Comparison of ENCODE assay signal across 22 cellular contexts in the genomic region with DNA sequence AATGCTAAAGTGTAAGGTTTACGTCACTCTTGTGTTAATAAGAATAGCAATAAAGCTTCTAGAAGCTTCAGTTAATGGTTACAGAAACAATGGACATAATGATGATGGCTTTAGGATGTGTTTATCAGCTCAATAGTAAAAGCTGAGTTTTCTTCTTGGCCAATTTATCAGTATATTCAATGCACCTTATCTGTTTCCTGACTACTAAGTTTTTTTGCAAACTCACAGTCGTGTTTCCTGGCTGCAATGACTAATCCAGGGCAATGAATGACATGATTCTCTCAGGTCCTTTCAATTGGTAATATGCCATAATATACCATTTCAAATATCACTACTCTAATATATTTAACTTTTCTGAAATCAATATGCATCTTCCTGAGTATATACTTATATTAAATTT. TPM values are rescaled to one million over a fixed set of nuclear protein-coding genes. Genes with fewer than 3 reads are reported as not detected.
DNase-seq lines count a peak whose midpoint lies in the region; ATAC-seq, FAIRE-seq and TF ChIP-seq lines count a peak whose summit lies in the region.
"Had no signal": no experiment of that assay in that cellular context is flagged by ENCODE, and none has a peak within 500 bp of the region (broad histone marks: within the 10 kb centered on the region; RNA-seq: fewer than 3 reads in every experiment).

No MANE protein-coding gene starts in this region.

- H3K4me1 ChIP-seq in K562 (replicated peaks in 1 of 2; ENCODE audit: control insufficient read depth in 2 of 2, insufficient read depth in 2 of 2, low read length in 2 of 2): peaks cover 0 to 22% of the 10 kb centered on the region in 2 experiments; a peak in 2 of 5 replicates
- no peaks in the 10 kb centered on the region for H3K4me1 ChIP-seq in hepatocyte (ENCODE audit: insufficient read depth)
- H3K4me1 ChIP-seq in H9 (ENCODE audit: insufficient read depth, low read length): peaks cover 4% of the 10 kb centered on the region; the same call in 1 of the 2 replicates

- H2BK120ac ChIP-seq in H9 (ENCODE audit: low read depth, low read length, poor library complexity, severe bottlenecking): no peak overlapping the region

- no TSS peak for BruUV-seq in K562 (replicated peaks; lab: Mats Ljungman, UMichigan)

- in situ Hi-C loops in K562 (cut with MboI): no loop called here

- H4K8ac ChIP-seq in H9 (replicated peaks; ENCODE audit: insufficient read length, low read depth, low read length): no peak overlapping the region

- no peak overlapping the region for H4K91ac ChIP-seq in H9 (ENCODE audit: insufficient read length, low read depth, low read length)

- peaks cover 11 to 12% of the 10 kb centered on the region in 2 experiments for H3K4me1 Mint-ChIP-seq in H9

- H3K27me3 ChIP-seq in K562 (ENCODE audit: control insufficient read depth in 2 of 2, insufficient read depth in 2 of 2, low read length in 2 of 2): no peaks in the 10 kb centered on the region
- no peaks in the 10 kb centered on the region for H3K27me3 ChIP-seq in hepatocyte
- no peaks in the 10 kb centered on the region for H3K27me3 ChIP-seq in H9 (ENCODE audit: insufficient read depth, low read length)

- H4K5ac ChIP-seq in H9 (ENCODE audit: insufficient read length, low read depth, low read length): no peak overlapping the region

- H2BK5ac ChIP-seq in H9 (ENCODE audit: insufficient read length, low read length): no peak overlapping the region

- H3K18ac ChIP-seq in H9 (ENCODE audit: insufficient read length, low read depth, low read length): no peak overlapping the region

- no peak for TF ChIP-seq POLR2A in K562 (conservative IDR thresholded peaks at IDR 0.05)

- H3T11ph ChIP-seq in H9 (ENCODE audit: low read length): no peak overlapping the region

- no peaks in the 10 kb centered on the region for H3K23me2 ChIP-seq in H9 (ENCODE audit: insufficient read length, low read depth, low read length, poor library complexity, severe bottlenecking)

- H2AFZ ChIP-seq in K562 (ENCODE audit: low read depth, low read length): no peak overlapping the region
- no peak overlapping the region for H2AFZ ChIP-seq in hepatocyte
- no peak overlapping the region for H2AFZ ChIP-seq in H9 (ENCODE audit: low read length)

- no peaks in the 10 kb centered on the region; a peak in 2 of 5 replicates for H3K9me3 Mint-ChIP-seq in H9

- TF ChIP-seq RAD21 in K562 (CRISPR knock-in tag; conservative IDR thresholded peaks at IDR 0.05 in 1 of 2, IDR thresholded peaks at IDR 0.05 in 1 of 2): no peak

- no peak overlapping the region for H3K4ac ChIP-seq in H9 (ENCODE audit: low read depth, low read length)

- no peaks in the 10 kb centered on the region for H3K36me3 Mint-ChIP-seq in H9 (ENCODE audit: insufficient read depth in 1 of 3, low read depth in 3 of 3)

- POLR2A ChIA-PET in K562 (lab: Yijun Ruan, JAX): no interaction called here

- H3K56ac ChIP-seq in H9 (ENCODE audit: insufficient read length, low read depth, low read length): no peak overlapping the region

- H2AK5ac ChIP-seq in H9 (ENCODE audit: insufficient read length, low read length): no peak overlapping the region

- peak; percentile 85 for FAIRE-seq in K562 (lab: Jason Lieb, UNC)
- FAIRE-seq: GM12892, GM19239 had no signal

- H3K79me1 ChIP-seq in H9 (ENCODE audit: insufficient read depth, low read depth, low read length, poor library complexity, severe bottlenecking): no peaks in the 10 kb centered on the region

- H4K20me1 ChIP-seq in K562 (replicated peaks; ENCODE audit: control insufficient read depth, insufficient read depth, low read length) (no peaks in the 10 kb centered on the region), hepatocyte (ENCODE audit: insufficient read depth, poor library complexity, severe bottlenecking) (no peaks in the 10 kb centered on the region), H9 (ENCODE audit: control insufficient read depth, insufficient read depth, insufficient read length) (no peaks in the 10 kb centered on the region)

- peak; percentile 76; the same call in 1 of the 2 replicates for TF ChIP-seq EP300 in K562 (IDR thresholded peaks at IDR 0.05; ENCODE audit: low read length)

- TF ChIP-seq CTCF in K562 (IDR thresholded peaks at IDR 0.05 in 2 of 3, conservative IDR thresholded peaks at IDR 0.05 in 1 of 3; ENCODE audit: insufficient read depth in 2 of 3, low read depth in 1 of 3, low read length in 3 of 3) (no peak), hepatocyte (IDR thresholded peaks at IDR 0.05; ENCODE audit: poor library complexity) (no peak), H9 (conservative IDR thresholded peaks at IDR 0.05) (no peak)

- H3K36me3 ChIP-seq in K562 (ENCODE audit: control insufficient read depth, insufficient read depth, low read length) (no peaks in the 10 kb centered on the region), hepatocyte (replicated peaks; ENCODE audit: insufficient read depth, low read depth) (no peaks in the 10 kb centered on the region)

- no peak overlapping the region for H3K27ac Mint-ChIP-seq in H9

- no peak overlapping the region for H3K4me3 Mint-ChIP-seq in H9

- no peak overlapping the region for H2BK20ac ChIP-seq in H9 (ENCODE audit: low read depth, low read length, poor library complexity, severe bottlenecking)

- no peaks in the 10 kb centered on the region; the same call in 1 of the 2 replicates for H3K27me3 Mint-ChIP-seq in H9 (ENCODE audit: low read depth)

- no peaks in the 10 kb centered on the region for H3K9me3 ChIP-seq in K562 (replicated peaks; ENCODE audit: control insufficient read depth, insufficient read depth, low read depth, low read length)
- H3K9me3 ChIP-seq in hepatocyte (ENCODE audit: low read depth): no peaks in the 10 kb centered on the region
- H3K9me3 ChIP-seq in H9 (ENCODE audit: control insufficient read depth, low read depth, low read length): no peaks in the 10 kb centered on the region
- H3K9me3 ChIP-seq: Caco-2 had no signal

- intact Hi-C loops in K562 (cut with micrococcal nuclease): no loop called here

- no peak overlapping the region for H3K9ac ChIP-seq in K562 (ENCODE audit: insufficient read depth in 1 of 2, low read depth in 2 of 2, low read length in 2 of 2)
- no peak overlapping the region for H3K9ac ChIP-seq in H9 (ENCODE audit: extremely low read depth, insufficient read length, low read length)

- CTCF ChIA-PET in K562 (lab: Yijun Ruan, JAX; ENCODE audit: low intra/inter-chr PET ratio): no interaction called here

- no peaks in the 10 kb centered on the region for H3K9me1 ChIP-seq in K562 (ENCODE audit: control insufficient read depth, insufficient read depth, low read length)

- 3% methylated on average over 2 of the region's 2 CpGs for WGBS in K562 (ENCODE audit: insufficient coverage, low coverage, missing lambda C conversion rate)
- 59% methylated on average over 2 of the region's 2 CpGs for WGBS in hepatocyte (ENCODE audit: low lambda C conversion rate, missing lambda C conversion rate)
- no CpG with 5 or more reads among the region's 2 CpGs for WGBS in H9 (ENCODE audit: extremely low coverage, insufficient read length, low lambda C conversion rate)

- no peak overlapping the region for H3K23ac ChIP-seq in H9 (ENCODE audit: insufficient read length, low read depth, low read length)

- no peaks in the 10 kb centered on the region for H3K9me2 ChIP-seq in hepatocyte (replicated peaks; ENCODE audit: insufficient read depth)

- H3K27ac ChIP-seq in K562 (ENCODE audit: extremely low read depth, low read depth, low read length) (peak overlapping the region; percentile 82; the same call in 2 of the 3 replicates), hepatocyte (peak overlapping the region; percentile 28), H9 (ENCODE audit: insufficient read length, low read depth, low read length) (no peak overlapping the region)
- H3K27ac ChIP-seq: HL-60 had no signal

- peak; percentile 86 for ATAC-seq in K562

- H3K4me2 ChIP-seq in K562 (ENCODE audit: insufficient read depth, low read length) (no peak overlapping the region), hepatocyte (no peak overlapping the region), H9 (ENCODE audit: insufficient read depth, insufficient read length, low read length) (no peak overlapping the region)

- H2BK15ac ChIP-seq in H9 (ENCODE audit: low read depth, low read length): no peak overlapping the region

- H3K79me2 ChIP-seq in K562 (ENCODE audit: control insufficient read depth, insufficient read depth, low read length): no peaks in the 10 kb centered on the region
- peaks cover 4% of the 10 kb centered on the region for H3K79me2 ChIP-seq in hepatocyte
- H3K79me2 ChIP-seq in H9 (ENCODE audit: insufficient read depth, low read length): no peaks in the 10 kb centered on the region

- no peak overlapping the region for H2BK12ac ChIP-seq in H9 (ENCODE audit: insufficient read length, low read depth, low read length)

- no peak overlapping the region for H3K14ac ChIP-seq in H9 (ENCODE audit: insufficient read depth, low read length)

- H3K4me3 ChIP-seq in K562 (no peak overlapping the region), hepatocyte (no peak overlapping the region)

- DNase-seq in ELR (ENCODE audit: low read depth) (peak; percentile 6), M059J (ENCODE audit: low read depth) (peak; percentile 33), K562 (ENCODE audit: extremely low read depth in 1 of 4, low spot score in 3 of 4) (peak in 2 of 4 experiments; percentile 52 to 64), hepatocyte (ENCODE audit: low spot score) (no peak), globus pallidus (ENCODE audit: low spot score) (no peak), H9 (no peak), LoVo (ENCODE audit: low spot score) (no peak)
- no peak for DNase-seq in activated naive CD4-positive, alpha-beta T cell (lab: John Stamatoyannopoulos, UW)
- DNase-seq: Caco-2, DMS53, KG1, MM.1S, NCI-H1105 treated with DMSO at 0.1 percent for 48 hours, NCI-H1930, NCI-H2171 treated with DMSO at 0.1 percent for 48 hours, NCI-H510A, SIG-M5 had no signal

RNA-seq across cellular contexts. Expression of gene ADGRG7, which starts 20.3 kb away (rescaled TPM):
- total RNA-seq in M059J (2014; rRNA removed; shearing (Covaris generic)): not detected in 2 replicates
- total RNA-seq in K562 (2011; cell fraction: chromatin; rRNA removed; ENCODE audit: low replicate concordance): not detected in 2 replicates
- not detected in 2 replicates for total RNA-seq in K562 (2011; cell fraction: nucleolus; rRNA removed)
- not detected in 2 replicates for total RNA-seq in K562 (2011; cell fraction: nucleoplasm; rRNA removed)
- total RNA-seq in K562 (2014; rRNA removed): not detected in 2 replicates
- not detected in 2 replicates for total RNA-seq in K562 (2014; rRNA removed; fragmentation: Illumina TruSeq; extraction: Trizol)
- total RNA-seq in K562 (2015; rRNA removed; fragmentation: Illumina TruSeq; extraction: Trizol): not detected in 2 replicates
- not detected in 2 replicates for total RNA-seq in K562 (2021)
- not detected in 2 replicates for polyA plus RNA-seq in K562 (2011; rRNA removed)
- not detected in 2 replicates for polyA plus RNA-seq in K562 (2011; cell fraction: cytosol; rRNA removed)
- not detected in 2 replicates for polyA plus RNA-seq in K562 (2011; cell fraction: nucleus; rRNA removed)
- not detected in 2 replicates for polyA plus RNA-seq in K562 (2012)
- not detected in 2 replicates for polyA plus RNA-seq in K562 (2014; fragmentation: Illumina TruSeq; extraction: Trizol)
- under 1 TPM; 0.03 TPM for polyA plus RNA-seq in K562 (2014; fragmentation: Nextera tagmentation; extraction: Ambion mirVana)
- 0.12 TPM in 1 of 2 replicates, not detected in the other for polyA plus RNA-seq in K562 (2014; rRNA removed)
- polyA minus RNA-seq in K562 (2011; rRNA and poly(A)+ RNA removed): not detected in 2 replicates
- not detected in 2 replicates for polyA minus RNA-seq in K562 (2011; cell fraction: cytosol; rRNA and poly(A)+ RNA removed)
- not detected in 2 replicates for polyA minus RNA-seq in K562 (2011; cell fraction: nucleus; rRNA and poly(A)+ RNA removed)
- total RNA-seq in hepatocyte: 33.3 and 34.1 TPM in 2 replicates
- polyA plus RNA-seq in hepatocyte: 2.5 and 4.9 TPM in 2 replicates
- not detected in 2 replicates for total RNA-seq in H9 (2021)
- total RNA-seq: G401, RPMI7951 had no signal

Comparison
In these comparisons a context has a peak if more than half of its experiments do, and no peak if none do; other contexts are left out.
1. DNase-seq: peak in ELR (single experiment) and M059J (single experiment); none in hepatocyte (single experiment), activated naive CD4-positive, alpha-beta T cell (0 of 4), globus pallidus (single experiment), H9 (single experiment) and LoVo (single experiment).
2. RNA of gene ADGRG7, which starts 20.3 kb away (total RNA-seq): 33.3 to 34.1 TPM in hepatocyte; not detected in H9, not detected in M059J and not detected in K562; every median in the first group is over 10 times any median in the second.